In the genomic region with DNA sequence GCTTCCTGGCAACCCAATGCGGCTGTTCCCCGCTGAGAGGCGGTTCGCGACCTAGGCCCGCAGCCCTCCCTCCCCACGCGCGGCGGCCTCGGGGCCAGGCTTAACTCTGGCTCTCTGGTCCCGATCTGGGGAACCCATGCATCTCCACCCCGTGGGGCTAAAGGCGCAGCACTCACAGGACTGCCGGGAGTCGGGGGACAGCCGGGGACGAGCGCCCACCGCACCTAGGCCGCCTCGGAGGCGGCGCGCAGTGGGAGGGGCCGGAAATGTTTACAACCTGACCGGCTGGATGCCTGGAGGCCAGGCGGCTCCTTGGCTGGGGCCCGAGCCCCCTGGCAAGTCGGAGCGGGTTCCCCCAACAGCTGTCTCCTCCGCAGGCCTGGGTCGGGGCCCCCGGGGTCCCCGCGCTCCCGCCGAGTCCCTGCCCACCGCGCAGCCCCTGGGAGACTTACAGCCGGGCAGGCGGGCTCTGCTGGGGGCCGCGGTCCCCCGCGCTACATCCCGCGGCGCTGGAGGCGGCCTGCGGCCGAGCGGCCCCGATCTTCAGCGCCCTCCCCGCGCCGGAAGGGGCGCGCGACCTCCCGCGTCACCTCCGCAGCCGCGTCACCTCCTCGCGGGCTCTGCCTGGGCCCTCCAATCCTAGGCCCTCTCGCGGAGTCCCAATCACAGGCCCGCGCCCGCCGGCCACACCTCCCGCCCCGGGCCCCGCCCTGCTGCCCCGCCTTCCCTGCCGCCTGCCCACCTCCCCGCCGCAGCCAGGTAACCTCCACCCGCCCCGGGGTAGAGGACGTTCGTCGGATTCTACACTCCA, we compare ENCODE assay signal across 8 cellular contexts. TPM values are rescaled to one million over a fixed set of nuclear protein-coding genes. Genes with fewer than 3 reads are reported as not detected.
DNase-seq lines count a peak whose midpoint lies in the region; ATAC-seq and TF ChIP-seq lines count a peak whose summit lies in the region.

A gene with protein sequence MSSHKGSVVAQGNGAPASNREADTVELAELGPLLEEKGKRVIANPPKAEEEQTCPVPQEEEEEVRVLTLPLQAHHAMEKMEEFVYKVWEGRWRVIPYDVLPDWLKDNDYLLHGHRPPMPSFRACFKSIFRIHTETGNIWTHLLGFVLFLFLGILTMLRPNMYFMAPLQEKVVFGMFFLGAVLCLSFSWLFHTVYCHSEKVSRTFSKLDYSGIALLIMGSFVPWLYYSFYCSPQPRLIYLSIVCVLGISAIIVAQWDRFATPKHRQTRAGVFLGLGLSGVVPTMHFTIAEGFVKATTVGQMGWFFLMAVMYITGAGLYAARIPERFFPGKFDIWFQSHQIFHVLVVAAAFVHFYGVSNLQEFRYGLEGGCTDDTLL (minus strand): TSS at position 580 of the 811 bp plus-strand sequence. CDS start 7,242 bp downstream, outside the sequence.

- no peaks in the 10 kb centered on the region for H3K27me3 ChIP-seq in adipocyte (replicated peaks; ENCODE audit: control insufficient read depth, insufficient read depth, low read length)
- no peaks in the 10 kb centered on the region for H3K27me3 ChIP-seq in cardiac muscle cell
- H3K27me3 ChIP-seq in transverse colon: no peaks in the 10 kb centered on the region

- H3K4me3 ChIP-seq in adipocyte (ENCODE audit: low read length) (peak within 1 kb of the TSS; percentile 95), cardiac muscle cell (peak within 1 kb of the TSS; percentile 93), transverse colon (peak within 1 kb of the TSS; percentile 93 to 99 (median 97))

- intact Hi-C loops in transverse colon (cut with DNase I; ENCODE audit: low total_unique reads): no loop called here

- 0 to 1% methylated on average over 6 to 44 of the region's 86 CpGs for whole genome bisulfite sequencing in transverse colon (ENCODE audit: low coverage in 1 of 2), 2 donors

- TF ChIP-seq POLR2A in transverse colon (IDR thresholded peaks at IDR 0.05): peak; percentile 83

- in situ Hi-C loops in transverse colon (cut with MboI; ENCODE audit: low pct_ligation_motif_present in 1 of 4, low pct_unique_long_range_greater_than_20kb in 1 of 4, low sequenced_read_pairs in 3 of 4): no loop called here

- peaks cover 11% of the 10 kb centered on the region for H3K36me3 ChIP-seq in adipocyte (ENCODE audit: control insufficient read depth, insufficient read depth, low read length, severe bottlenecking)
- H3K36me3 ChIP-seq in cardiac muscle cell: peaks cover 3% of the 10 kb centered on the region
- H3K36me3 ChIP-seq in transverse colon: no peaks in the 10 kb centered on the region

- peaks cover 32% of the 10 kb centered on the region for H3K4me1 ChIP-seq in adipocyte (ENCODE audit: control insufficient read depth, insufficient read depth, low read length)
- peaks cover 10% of the 10 kb centered on the region for H3K4me1 ChIP-seq in cardiac muscle cell (ENCODE audit: low read depth)
- peaks cover 5 to 53% (median 26%) of the 10 kb centered on the region in 4 donors for H3K4me1 ChIP-seq in transverse colon

- peak; percentile 98 for ATAC-seq in HG02642 (IDR thresholded peaks at IDR 0.05; ENCODE audit: poor library complexity, unreplicated experiment)

- TF ChIP-seq CTCF in GM12874 (IDR thresholded peaks at IDR 0.05; ENCODE audit: insufficient read depth, low read depth, low read length) (0 out of 2 replicates have a peak, but pooled peaks have one; percentile 17), cardiac muscle cell (IDR thresholded peaks at IDR 0.05; ENCODE audit: low read depth, low read length) (no peak), transverse colon (IDR thresholded peaks at IDR 0.05) (peak in 2 of 5 experiments; percentile 19 to 22)

- peak within 1 kb of the TSS; percentile 97 for H3K9ac ChIP-seq in adipocyte (ENCODE audit: low read length)

- H3K27ac ChIP-seq in cardiac muscle cell: peak within 1 kb of the TSS; percentile 91
- peak within 1 kb of the TSS; percentile 93 to 98 (median 96) for H3K27ac ChIP-seq in transverse colon

- H3K9me3 ChIP-seq in adipocyte (ENCODE audit: control insufficient read depth, low read length): no peaks in the 10 kb centered on the region
- no peaks in the 10 kb centered on the region for H3K9me3 ChIP-seq in cardiac muscle cell (ENCODE audit: low read depth)
- no peaks in the 10 kb centered on the region for H3K9me3 ChIP-seq in transverse colon

- TF ChIP-seq EP300 in transverse colon (IDR thresholded peaks at IDR 0.05; ENCODE audit: low read depth): no peak

- DNase-seq in NCI-H1105 treated with DMSO at 0.1 percent for 48 hours (lab: John Stamatoyannopoulos, UW): peak; percentile 86
- DNase-seq in T follicular helper cell (ENCODE audit: low read depth): peak; percentile 91
- DNase-seq in adipocyte (ENCODE audit: low read depth): peak; percentile 96
- peak; percentile 87 to 93 for DNase-seq in cardiac muscle cell (ENCODE audit: low read depth in 1 of 2, low spot score in 1 of 2)
- peak; percentile 87 for DNase-seq in pons (ENCODE audit: low spot score)
- peak; percentile 96 for DNase-seq in transverse colon

RNA-seq across cellular contexts. Expression of the gene that starts here (rescaled TPM):
- total RNA-seq in cardiac muscle cell: 105 and 188 TPM in 2 replicates
- polyA plus RNA-seq in cardiac muscle cell: 130 and 211 TPM in 2 replicates
- 100 to 1,000 TPM in 1 of 4 donors, 10 to 100 TPM in 3; 19.1 to 103 (median 60.6) TPM for total RNA-seq in transverse colon

Comparison
In these comparisons a context has a peak if more than half of its experiments do, and no peak if none do; other contexts are left out.
1. Peak in every context shown above with its lines: DNase-seq, ATAC-seq, H3K4me3 ChIP-seq and H3K27ac ChIP-seq.